ENCODE assay signal across 8 cellular contexts in the genomic region with DNA sequence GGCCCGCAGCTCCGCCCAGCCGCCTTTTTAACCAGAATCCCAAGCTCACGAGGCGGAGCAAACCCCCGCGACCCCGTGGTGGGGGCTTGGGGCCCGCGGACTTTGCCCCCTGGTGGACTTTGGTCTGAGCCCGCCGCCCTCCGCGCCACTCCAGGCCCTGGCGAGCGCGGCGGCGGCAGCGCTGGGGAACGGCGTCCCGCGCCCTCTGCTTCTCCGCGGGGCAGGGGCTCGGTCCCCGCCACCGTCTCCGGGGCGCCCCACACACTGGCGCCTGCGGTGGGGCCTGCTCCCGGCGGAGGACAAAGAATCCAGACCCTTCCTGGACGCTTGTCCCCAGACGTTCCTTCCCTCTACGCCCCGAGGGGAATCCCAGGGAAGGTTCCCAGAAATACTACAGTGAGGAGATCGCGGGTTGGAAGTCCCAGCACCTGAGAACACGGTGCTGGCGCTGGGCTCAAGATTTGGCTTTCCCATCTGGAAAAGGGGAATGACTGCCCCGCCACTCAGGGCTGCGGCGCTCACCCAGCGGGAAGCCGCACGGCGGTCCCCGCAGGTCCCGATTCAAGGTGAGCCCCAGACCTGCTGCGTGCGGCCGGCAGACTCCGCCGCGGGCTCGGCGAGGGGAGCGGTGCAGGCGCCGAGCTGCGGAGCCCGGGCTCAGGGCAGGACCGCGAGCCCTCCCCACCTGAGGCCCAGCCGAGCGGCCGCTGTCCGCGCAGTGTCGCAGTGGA. TPM values are rescaled to one million over a fixed set of nuclear protein-coding genes. Genes with fewer than 3 reads are reported as not detected.
A peak's percentile ranks its signal among the peaks of the same experiment; 100 is the strongest.
DNase-seq lines count a peak whose midpoint lies in the region; ATAC-seq and TF ChIP-seq lines count a peak whose summit lies in the region.

A gene (minus strand): TSS at position 1 of the 731 bp plus-strand sequence. CDS start 47 bp downstream, outside the sequence.

- H3K27me3 Mint-ChIP-seq in activated B cell treated with CpG ODN at 0.5 μM for 24 hours: no peaks in the 10 kb centered on the region

- no peaks in the 10 kb centered on the region for H4K20me1 ChIP-seq in GM23248 (ENCODE audit: insufficient read depth)
- H4K20me1 ChIP-seq in osteoblast (ENCODE audit: insufficient read depth, low read length): no peaks in the 10 kb centered on the region

- POLR2A ChIA-PET in activated B cell treated with CpG ODN at 0.5 μM for 24 hours (lab: Charles Lee): interaction anchor here (0.8 to 6.1 kb wide), 5 partner anchors 8 to 803 kb away, joined by 3 to 146 read pairs (median 4); a partner anchor contains a TSS

- TF ChIP-seq CTCF in GM12864 (IDR thresholded peaks at IDR 0.05; ENCODE audit: low read depth, low read length, missing control alignments): no peak
- no peak for TF ChIP-seq CTCF in activated B cell treated with CpG ODN at 0.5 μM for 24 hours (IDR thresholded peaks at IDR 0.05)
- no peak for TF ChIP-seq CTCF in osteoblast (IDR thresholded peaks at IDR 0.05; ENCODE audit: extremely low read depth, low read depth, low read length)

- intact Hi-C loops in activated B cell treated with CpG ODN at 0.5 μM for 24 hours (cut with micrococcal nuclease) (loop anchor here (1.0 to 10.0 kb wide), 5 partner anchors 18 to 298 kb away; a partner anchor contains a TSS), Right ventricle myocardium inferior (cut with DNase I) (no loop called here)

- H3K27ac ChIP-seq in GM23248 (no peak within 1 kb of the TSS), osteoblast (ENCODE audit: low read depth, low read length) (no peak within 1 kb of the TSS)

- H3K36me3 Mint-ChIP-seq in activated B cell treated with CpG ODN at 0.5 μM for 24 hours (ENCODE audit: low read depth): peaks cover 2% of the 10 kb centered on the region

- in situ Hi-C loops in GM23248 (cut with MboI): no loop called here

- peaks cover 24% of the 10 kb centered on the region for H3K27me3 ChIP-seq in GM23248 (replicated peaks; ENCODE audit: insufficient read depth)
- peaks cover 13% of the 10 kb centered on the region for H3K27me3 ChIP-seq in osteoblast (ENCODE audit: insufficient read depth, low read length)

- CTCF ChIA-PET in activated B cell treated with CpG ODN at 0.5 μM for 24 hours (lab: Charles Lee): interaction anchor here (1.0 to 1.1 kb wide), 3 partner anchors 18 to 38 kb away, joined by 3 to 4 read pairs (median 3); no protein-coding TSS in a partner anchor

- H3K27ac Mint-ChIP-seq in activated B cell treated with CpG ODN at 0.5 μM for 24 hours: peak within 1 kb of the TSS; percentile 93

- peak within 1 kb of the TSS; percentile 70 for H3K4me3 ChIP-seq in GM12864 (ENCODE audit: low read depth, low read length)
- H3K4me3 ChIP-seq in GM23248: peak within 1 kb of the TSS; percentile 65
- peak within 1 kb of the TSS; percentile 69 for H3K4me3 ChIP-seq in osteoblast (ENCODE audit: insufficient read depth, low read length)

- H3K9me3 ChIP-seq in GM23248 (ENCODE audit: low read depth) (no peaks in the 10 kb centered on the region), osteoblast (ENCODE audit: low read depth, low read length) (no peaks in the 10 kb centered on the region)

- H3K4me2 ChIP-seq in GM23248 (ENCODE audit: unreplicated experiment): peak within 1 kb of the TSS; percentile 49
- H3K4me2 ChIP-seq in osteoblast (ENCODE audit: insufficient read depth, low read length): peak within 1 kb of the TSS; percentile 82

- peak within 1 kb of the TSS; percentile 92 for H3K4me3 Mint-ChIP-seq in activated B cell treated with CpG ODN at 0.5 μM for 24 hours

- H3K4me1 Mint-ChIP-seq in activated B cell treated with CpG ODN at 0.5 μM for 24 hours: peaks cover 47% of the 10 kb centered on the region

- H3K79me2 ChIP-seq in GM23248 (ENCODE audit: insufficient read depth) (no peaks in the 10 kb centered on the region), osteoblast (ENCODE audit: insufficient read depth, low read length) (no peaks in the 10 kb centered on the region)

- peak within 1 kb of the TSS; percentile 62 for H2AFZ ChIP-seq in GM23248
- H2AFZ ChIP-seq in osteoblast (ENCODE audit: low read length): peak within 1 kb of the TSS; percentile 78

- no peaks in the 10 kb centered on the region for H3K9me2 ChIP-seq in GM23248 (ENCODE audit: insufficient read depth)

- H3K4me1 ChIP-seq in GM23248 (ENCODE audit: insufficient read depth) (no peaks in the 10 kb centered on the region), osteoblast (ENCODE audit: insufficient read depth, low read length) (peaks cover 3% of the 10 kb centered on the region)

- 3 to 4% methylated on average over 61 to 71 of the region's 73 CpGs for WGBS in GM23248 (ENCODE audit: low coverage in 1 of 2, low lambda C conversion rate in 2 of 2, missing lambda C conversion rate in 2 of 2), 2 experiments

- no peak for DNase-seq in GM12864 (ENCODE audit: low read depth)
- peak; percentile 18 for DNase-seq in GM23248
- peak; percentile 59 for DNase-seq in activated B cell treated with CpG ODN at 0.5 μM for 24 hours
- no peak for DNase-seq in Right ventricle myocardium inferior (ENCODE audit: missing footprints)
- DNase-seq in osteoblast (ENCODE audit: insufficient read length, low spot score, missing footprints): peak; percentile 89
- no peak for DNase-seq in foreskin melanocyte
- DNase-seq in GOT3 (lab: John Stamatoyannopoulos, UW): no peak
- no peak for DNase-seq in hippocampal formation (lab: John Stamatoyannopoulos, UW)

- peak within 1 kb of the TSS; percentile 23; the same call in 1 of the 2 replicates for H3K9ac ChIP-seq in GM23248

- peak; percentile 59 for ATAC-seq in activated B cell treated with CpG ODN at 0.5 μM for 24 hours (ENCODE audit: low read depth)
- ATAC-seq in Right ventricle myocardium inferior: peak; percentile 57

- H3K36me3 ChIP-seq in GM23248 (ENCODE audit: low read depth): no peaks in the 10 kb centered on the region
- no peaks in the 10 kb centered on the region for H3K36me3 ChIP-seq in osteoblast (ENCODE audit: insufficient read depth, low read length)

- H3F3A ChIP-seq in GM23248 (ENCODE audit: insufficient read depth): no peaks in the 10 kb centered on the region

- H3K9me3 Mint-ChIP-seq in activated B cell treated with CpG ODN at 0.5 μM for 24 hours: no peaks in the 10 kb centered on the region

RNA-seq across cellular contexts. Expression of the gene that starts here (rescaled TPM):
- total RNA-seq in GM23248 (2014; rRNA removed; shearing (Covaris generic)): not detected in 2 replicates
- polyA plus RNA-seq in GM23248 (2016; fragmentation: Nextera tagmentation; extraction: Ambion mirVana): 0.36 TPM in 1 of 2 replicates, not detected in the other
- total RNA-seq in activated B cell treated with CpG ODN at 0.5 μM for 24 hours (11.4 TPM in 2 replicates), Right ventricle myocardium inferior (1.9 TPM), osteoblast (0.72 and 1.8 TPM in 2 replicates)

Comparison
In these comparisons a context has a peak if more than half of its experiments do, and no peak if none do; other contexts are left out.
1. Peak in DNase-seq, H3K4me3 ChIP-seq, H3K9ac ChIP-seq and H3K4me2 ChIP-seq in GM23248; RNA of the gene not detected or under 1 TPM.
2. DNase-seq: peak in activated B cell treated with CpG ODN at 0.5 μM for 24 hours (single experiment) and osteoblast (single experiment); none in GM12864 (single experiment), Right ventricle myocardium inferior (single experiment), foreskin melanocyte (single experiment), GOT3 (single experiment) and hippocampal formation (0 of 2).
3. Peak in every context shown above with its lines, with median percentiles within 50 percentile points of each other: H3K4me3 ChIP-seq.